ENCODE assay signal across 10 cellular contexts in genomic region chr12:111446631-111447570, GRCh38. TPM values are rescaled to one million over a fixed set of nuclear protein-coding genes. Genes with fewer than 3 reads are reported as not detected.
DNase-seq lines count a peak whose midpoint lies in the region; ATAC-seq, FAIRE-seq and TF ChIP-seq lines count a peak whose summit lies in the region.
"Had no signal": no experiment of that assay in that cellular context is flagged by ENCODE, and none has a peak within 500 bp of the region (broad histone marks: within the 10 kb centered on the region; RNA-seq: fewer than 3 reads in every experiment).

No MANE protein-coding gene starts in this region.

- no peaks in the 10 kb centered on the region for H3K9me3 Mint-ChIP-seq in T-helper 2 cell treated with Interferon-gamma antibody and Interleukin-4, amounts not matched to agents 5 μg/mL and 100 μg/mL, for 36 hours
- H3K9me3 Mint-ChIP-seq in activated CD8-positive, alpha-beta memory T cell treated with anti-CD3 and anti-CD28 coated beads, Interleukin-2, amount 10 ng/mL, durations not matched to agents 7 days and 5 days (ENCODE audit: low read depth): no peaks in the 10 kb centered on the region

- H3K9ac ChIP-seq in kidney (ENCODE audit: low read length in 2 of 2): peak overlapping the region in 1 of 2 donors; percentile 63

- peaks cover 78% of the 10 kb centered on the region for H3K4me1 Mint-ChIP-seq in T-helper 2 cell treated with Interferon-gamma antibody and Interleukin-4, amounts not matched to agents 5 μg/mL and 100 μg/mL, for 36 hours (ENCODE audit: low read depth)
- peaks cover 80% of the 10 kb centered on the region for H3K4me1 Mint-ChIP-seq in activated CD8-positive, alpha-beta memory T cell treated with anti-CD3 and anti-CD28 coated beads, Interleukin-2, amount 10 ng/mL, durations not matched to agents 7 days and 5 days

- H3K4me3 Mint-ChIP-seq in T-helper 2 cell treated with Interferon-gamma antibody and Interleukin-4, amounts not matched to agents 5 μg/mL and 100 μg/mL, for 36 hours: no peak overlapping the region
- no peak overlapping the region for H3K4me3 Mint-ChIP-seq in activated CD8-positive, alpha-beta memory T cell treated with anti-CD3 and anti-CD28 coated beads, Interleukin-2, amount 10 ng/mL, durations not matched to agents 7 days and 5 days

- no peak for TF ChIP-seq POLR2A in H54 (IDR thresholded peaks at IDR 0.05; ENCODE audit: low read depth, low read length)

- H3K27ac Mint-ChIP-seq in T-helper 2 cell treated with Interferon-gamma antibody and Interleukin-4, amounts not matched to agents 5 μg/mL and 100 μg/mL, for 36 hours: peak overlapping the region; percentile 0
- H3K27ac Mint-ChIP-seq in activated CD8-positive, alpha-beta memory T cell treated with anti-CD3 and anti-CD28 coated beads, Interleukin-2, amount 10 ng/mL, durations not matched to agents 7 days and 5 days: no peak overlapping the region

- ATAC-seq in activated CD8-positive, alpha-beta memory T cell treated with anti-CD3 and anti-CD28 coated beads, Interleukin-2, amount 10 ng/mL, durations not matched to agents 7 days and 5 days: no peak

- FAIRE-seq in kidney (lab: Jason Lieb, UNC): no peak
- no peak for FAIRE-seq in RCC 7860 (lab: Jason Lieb, UNC)
- FAIRE-seq in H54 (lab: Jason Lieb, UNC): no peak
- FAIRE-seq: A204.1 had no signal

- no peaks in the 10 kb centered on the region for H3K27me3 Mint-ChIP-seq in T-helper 2 cell treated with Interferon-gamma antibody and Interleukin-4, amounts not matched to agents 5 μg/mL and 100 μg/mL, for 36 hours (ENCODE audit: low read depth)
- no peaks in the 10 kb centered on the region for H3K27me3 Mint-ChIP-seq in activated CD8-positive, alpha-beta memory T cell treated with anti-CD3 and anti-CD28 coated beads, Interleukin-2, amount 10 ng/mL, durations not matched to agents 7 days and 5 days

- TF ChIP-seq CTCF in kidney (IDR thresholded peaks at IDR 0.05; ENCODE audit: borderline replicate concordance, extremely low read depth, insufficient read depth): no peak

- H3K36me3 ChIP-seq in kidney (ENCODE audit: control insufficient read depth in 1 of 2, insufficient read depth in 2 of 2, low read length in 2 of 2): peaks cover 16 to 28% of the 10 kb centered on the region in 2 donors

- no peak overlapping the region for H3K4me3 ChIP-seq in kidney (ENCODE audit: low read length in 2 of 2)

- peaks cover 70% of the 10 kb centered on the region for H3K36me3 Mint-ChIP-seq in T-helper 2 cell treated with Interferon-gamma antibody and Interleukin-4, amounts not matched to agents 5 μg/mL and 100 μg/mL, for 36 hours (ENCODE audit: low read depth)
- peaks cover 52% of the 10 kb centered on the region for H3K36me3 Mint-ChIP-seq in activated CD8-positive, alpha-beta memory T cell treated with anti-CD3 and anti-CD28 coated beads, Interleukin-2, amount 10 ng/mL, durations not matched to agents 7 days and 5 days

- peak overlapping the region; percentile 74 to 80 for H3K27ac ChIP-seq in kidney (ENCODE audit: low read depth in 2 of 2, low read length in 2 of 2)

- DNase-seq in T-helper 2 cell treated with Interferon-gamma antibody and Interleukin-4, amounts not matched to agents 5 μg/mL and 100 μg/mL, for 36 hours (ENCODE audit: low spot score): no peak
- DNase-seq in T-helper 2 cell (no peak), kidney (peak; percentile 51), SHP77 (lab: John Stamatoyannopoulos, UW) (no peak), RCC 7860 (ENCODE audit: low spot score) (no peak), H54 (ENCODE audit: insufficient read length, low spot score) (no peak)
- peak; percentile 34 for DNase-seq in activated CD8-positive, alpha-beta memory T cell treated with anti-CD3 and anti-CD28 coated beads, Interleukin-2, amount 10 ng/mL, durations not matched to agents 7 days and 5 days
- DNase-seq in stimulated activated CD8-positive, alpha-beta memory T cell treated with anti-CD3 and anti-CD28 coated beads, Interleukin-4, amount 100 ng/mL, for 48 hours: peak; percentile 21
- DNase-seq: NCI-H524 treated with DMSO at 0.1 percent for 48 hours had no signal

- no peaks in the 10 kb centered on the region for H3K9me3 ChIP-seq in kidney (ENCODE audit: control insufficient read depth in 1 of 2, low read length in 2 of 2)

- CTCF ChIA-PET in activated CD8-positive, alpha-beta memory T cell treated with anti-CD3 and anti-CD28 coated beads, Interleukin-2, amount 10 ng/mL, durations not matched to agents 7 days and 5 days (lab: Charles Lee): interaction anchor here (4.2 to 31.7 kb wide), 3 partner anchors 12 to 44 kb away, joined by 38 to 950 read pairs (median 44); partner anchors contain the start of gene SH2B3

- peaks cover 42 to 48% of the 10 kb centered on the region in 2 donors for H3K4me1 ChIP-seq in kidney (ENCODE audit: control insufficient read depth in 1 of 2, insufficient read depth in 1 of 2, low read depth in 1 of 2, low read length in 2 of 2)

- intact Hi-C loops in kidney (cut with DNase I): no loop called here

RNA-seq across cellular contexts. Expression of gene SH2B3, which starts 41.2 kb away (rescaled TPM):
- total RNA-seq in activated CD8-positive, alpha-beta memory T cell treated with anti-CD3 and anti-CD28 coated beads, Interleukin-2, amount 10 ng/mL, durations not matched to agents 7 days and 5 days: 10 to 100 TPM; 24.9 to 51.3 TPM
- 35.0 TPM for total RNA-seq in kidney
- 7.3 TPM for polyA plus RNA-seq in kidney (ENCODE audit: insufficient read depth, low read depth, low replicate concordance)

Comparison
In these comparisons a context has a peak if more than half of its experiments do, and no peak if none do; other contexts are left out.
1. DNase-seq: peak in activated CD8-positive, alpha-beta memory T cell treated with anti-CD3 and anti-CD28 coated beads, Interleukin-2, amount 10 ng/mL, durations not matched to agents 7 days and 5 days (single experiment), kidney (single experiment) and stimulated activated CD8-positive, alpha-beta memory T cell treated with anti-CD3 and anti-CD28 coated beads, Interleukin-4, amount 100 ng/mL, for 48 hours (single experiment); none in T-helper 2 cell treated with Interferon-gamma antibody and Interleukin-4, amounts not matched to agents 5 μg/mL and 100 μg/mL, for 36 hours (single experiment), T-helper 2 cell (0 of 5), SHP77 (0 of 2), RCC 7860 (single experiment) and H54 (single experiment).